Comparison of ENCODE assay signal across 9 cellular contexts in genomic region chr19:6161271-6161850, GRCh38. TPM values are rescaled to one million over a fixed set of nuclear protein-coding genes. Genes with fewer than 3 reads are reported as not detected.
DNase-seq lines count a peak whose midpoint lies in the region; ATAC-seq and TF ChIP-seq lines count a peak whose summit lies in the region.
"Had no signal": no experiment of that assay in that cellular context is flagged by ENCODE, and none has a peak within 500 bp of the region (broad histone marks: within the 10 kb centered on the region; RNA-seq: fewer than 3 reads in every experiment).

No MANE protein-coding gene starts in this region.

- intact Hi-C loops in left lung (cut with DNase I) = no loop called here

- H3K27me3 Mint-ChIP-seq in activated T-cell treated with anti-CD3 and anti-CD28 coated beads, Interleukin-2, amount 50 U/mL, for 24 hours = no peaks in the 10 kb centered on the region

- peak; percentile 63 for ATAC-seq in left lung
- ATAC-seq in GM19328 (IDR thresholded peaks at IDR 0.05; ENCODE audit: unreplicated experiment) = no peak
- ATAC-seq in GM21737 (IDR thresholded peaks at IDR 0.05; ENCODE audit: unreplicated experiment) = no peak

- no peak for TF ChIP-seq CTCF in left lung (IDR thresholded peaks at IDR 0.05)

- peaks cover 7% of the 10 kb centered on the region for H3K4me1 Mint-ChIP-seq in activated T-cell treated with anti-CD3 and anti-CD28 coated beads, Interleukin-2, amount 50 U/mL, for 24 hours (ENCODE audit: low read depth)

- no peak overlapping the region for H3K27ac Mint-ChIP-seq in activated T-cell treated with anti-CD3 and anti-CD28 coated beads, Interleukin-2, amount 50 U/mL, for 24 hours

- H3K36me3 ChIP-seq in left lung = no peaks in the 10 kb centered on the region
- H3K36me3 ChIP-seq: SJSA1 had no signal

- H3K4me3 Mint-ChIP-seq in activated T-cell treated with anti-CD3 and anti-CD28 coated beads, Interleukin-2, amount 50 U/mL, for 24 hours = no peak overlapping the region

- H3K36me3 Mint-ChIP-seq in activated T-cell treated with anti-CD3 and anti-CD28 coated beads, Interleukin-2, amount 50 U/mL, for 24 hours (ENCODE audit: low read depth) = no peaks in the 10 kb centered on the region

- H3K27me3 ChIP-seq in left lung = no peaks in the 10 kb centered on the region
- H3K27me3 ChIP-seq: SJSA1 had no signal

- peaks cover 0 to 5% of the 10 kb centered on the region in 2 donors for H3K9me3 ChIP-seq in left lung
- H3K9me3 ChIP-seq: SJSA1 had no signal

- H3K9me3 Mint-ChIP-seq in activated T-cell treated with anti-CD3 and anti-CD28 coated beads, Interleukin-2, amount 50 U/mL, for 24 hours = peaks cover 9% of the 10 kb centered on the region

- H3K27ac ChIP-seq in left lung = peak overlapping the region in 1 of 2 donors; percentile 30
- H3K27ac ChIP-seq: SJSA1 had no signal

- DNase-seq in NCI-H1436 (lab: John Stamatoyannopoulos, UW) (peak; percentile 20), NCI-H1436 treated with DMSO at 0.1 percent for 48 hours (lab: John Stamatoyannopoulos, UW) (no peak), NOMO-1 treated with dmso at 0.1 percent for 144 hours (lab: John Stamatoyannopoulos, UW; ENCODE audit: unreplicated experiment) (peak; percentile 89), left lung (peak in 1 of 2 donors; percentile 49), cerebellar nuclear complex (lab: John Stamatoyannopoulos, UW) (no peak)
- DNase-seq in activated T-cell treated with anti-CD3 and anti-CD28 coated beads, Interleukin-2, amount 50 U/mL, for 24 hours = peak; percentile 44

- no peak overlapping the region for H3K4me3 ChIP-seq in left lung
- H3K4me3 ChIP-seq: SJSA1 had no signal

- H3K4me1 ChIP-seq in left lung = peaks cover 0 to 8% of the 10 kb centered on the region in 2 donors
- H3K4me1 ChIP-seq: SJSA1 had no signal

RNA-seq across cellular contexts. Expression of gene ACSBG2, which starts 25.9 kb away (rescaled TPM):
- total RNA-seq in left lung = not detected
- total RNA-seq: SJSA1 had no signal

RNA-seq across cellular contexts. Expression of gene RFX2, which starts 51.1 kb away (rescaled TPM):
- total RNA-seq in left lung = 10 to 100 TPM; 17.0 to 18.8 TPM

Comparison
In these comparisons a context has a peak if more than half of its experiments do, and no peak if none do; other contexts are left out.
1. DNase-seq: peak in NCI-H1436 (single experiment), NOMO-1 treated with dmso at 0.1 percent for 144 hours (single experiment) and activated T-cell treated with anti-CD3 and anti-CD28 coated beads, Interleukin-2, amount 50 U/mL, for 24 hours (single experiment); none in NCI-H1436 treated with DMSO at 0.1 percent for 48 hours (single experiment) and cerebellar nuclear complex (0 of 2).